Comparison of ENCODE assay signal across 9 cellular contexts in the genomic region with DNA sequence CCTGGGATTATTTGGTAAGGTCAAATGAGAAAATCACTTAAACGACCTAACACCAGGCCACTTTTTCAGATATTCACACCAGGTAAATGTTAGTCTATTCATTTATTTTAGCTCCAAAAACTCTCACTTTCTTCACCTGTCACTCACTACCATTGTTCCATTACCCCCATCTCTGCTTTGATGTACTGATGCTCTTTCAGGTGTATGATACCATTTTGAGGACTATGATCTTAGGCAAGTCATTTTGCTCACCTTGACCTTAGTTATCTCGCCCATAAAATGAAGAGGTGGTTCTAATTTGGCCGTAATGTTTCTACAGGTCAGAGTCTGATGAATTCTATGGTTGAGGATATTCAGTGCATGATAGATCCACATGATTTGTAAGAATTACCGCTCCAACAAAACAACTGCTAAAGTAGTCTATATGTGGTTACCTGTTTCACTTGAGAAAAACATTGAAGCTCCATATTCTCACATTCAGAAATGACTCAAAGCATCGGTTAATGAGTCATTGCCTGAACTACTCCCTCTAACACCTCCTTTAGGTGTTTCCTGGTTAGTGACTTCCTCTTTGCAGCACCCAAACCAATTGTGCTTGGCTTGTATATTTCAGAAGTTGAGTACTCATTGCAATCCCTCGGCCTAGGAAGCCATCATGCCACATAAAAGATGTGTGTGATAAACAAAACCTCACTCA. TPM values are rescaled to one million over a fixed set of nuclear protein-coding genes. Genes with fewer than 3 reads are reported as not detected.
A peak's percentile ranks its signal among the peaks of the same experiment; 100 is the strongest.
DNase-seq lines count a peak whose midpoint lies in the region; ATAC-seq and TF ChIP-seq lines count a peak whose summit lies in the region.
"Had no signal": no experiment of that assay in that cellular context is flagged by ENCODE, and none has a peak within 500 bp of the region (broad histone marks: within the 10 kb centered on the region; RNA-seq: fewer than 3 reads in every experiment).

No MANE protein-coding gene starts in this region.

- H4K20me1 ChIP-seq in smooth muscle cell (ENCODE audit: low read depth), result no peaks in the 10 kb centered on the region
- H4K20me1 ChIP-seq: BLaER1 had no signal

- no peak overlapping the region for H3K27ac ChIP-seq in smooth muscle cell (ENCODE audit: low read depth)
- H3K27ac ChIP-seq: BLaER1 had no signal

- peaks cover 4% of the 10 kb centered on the region for H3K9me3 Mint-ChIP-seq in activated CD4-positive, alpha-beta T cell treated with anti-CD3 and anti-CD28 coated beads for 36 hours (ENCODE audit: low read depth)

- H3K4me1 Mint-ChIP-seq in activated CD4-positive, alpha-beta T cell treated with anti-CD3 and anti-CD28 coated beads for 36 hours, result peaks cover 55% of the 10 kb centered on the region

- TF ChIP-seq CTCF in kidney epithelial cell (IDR thresholded peaks at IDR 0.05; ENCODE audit: insufficient read depth, low read length, poor library complexity, severe bottlenecking) (no peak), smooth muscle cell (IDR thresholded peaks at IDR 0.05; ENCODE audit: borderline replicate concordance, insufficient read depth, poor library complexity, severe bottlenecking) (no peak)

- no peak overlapping the region for H3K9ac ChIP-seq in smooth muscle cell (ENCODE audit: low read depth)
- H3K9ac ChIP-seq: BLaER1 had no signal

- ATAC-seq in GM19397 (IDR thresholded peaks at IDR 0.05; ENCODE audit: unreplicated experiment), result peak; percentile 97
- ATAC-seq in HG03439 (IDR thresholded peaks at IDR 0.05; ENCODE audit: unreplicated experiment), result peak; percentile 99
- ATAC-seq in activated CD4-positive, alpha-beta T cell treated with anti-CD3 and anti-CD28 coated beads for 36 hours, result peak; percentile 94

- H3K27me3 ChIP-seq in kidney epithelial cell (ENCODE audit: control insufficient read depth, insufficient read depth, low read length) (no peaks in the 10 kb centered on the region), smooth muscle cell (ENCODE audit: low read depth) (no peaks in the 10 kb centered on the region)
- H3K27me3 ChIP-seq: BLaER1 had no signal

- peak overlapping the region; percentile 42 for H3K4me3 Mint-ChIP-seq in activated CD4-positive, alpha-beta T cell treated with anti-CD3 and anti-CD28 coated beads for 36 hours

- H3K27ac Mint-ChIP-seq in activated CD4-positive, alpha-beta T cell treated with anti-CD3 and anti-CD28 coated beads for 36 hours, result peak overlapping the region; percentile 82

- CTCF ChIA-PET in activated CD4-positive, alpha-beta T cell treated with anti-CD3 and anti-CD28 coated beads for 36 hours (lab: Charles Lee), result interaction anchor here (0.7 to 1.6 kb wide), 12 partner anchors 29 to 113 kb away, joined by 3 to 12 read pairs (median 4); a partner anchor contains a TSS

- DNase-seq in ACHN (peak; percentile 46), kidney epithelial cell (ENCODE audit: low read depth) (peak; percentile 41), smooth muscle cell (lab: John Stamatoyannopoulos, UW; ENCODE audit: unreplicated experiment) (no peak), NCI-H1930 (lab: John Stamatoyannopoulos, UW) (no peak), foreskin melanocyte (no peak)
- peak; percentile 72 for DNase-seq in activated CD4-positive, alpha-beta T cell treated with anti-CD3 and anti-CD28 coated beads for 36 hours

- H3K4me3 ChIP-seq in kidney epithelial cell (ENCODE audit: low read depth, low read length) (no peak overlapping the region), smooth muscle cell (no peak overlapping the region)
- H3K4me3 ChIP-seq: BLaER1 had no signal

- no peaks in the 10 kb centered on the region for H3F3A ChIP-seq in smooth muscle cell (ENCODE audit: low read depth)

- H2AFZ ChIP-seq in smooth muscle cell (ENCODE audit: low read depth), result no peak overlapping the region

- in situ Hi-C loops in ACHN (cut with HindIII; ENCODE audit: low pct_ligation_motif_present, low pct_unique_long_range_greater_than_20kb, low sequenced_read_pairs), result no loop called here

- POLR2A ChIA-PET in activated CD4-positive, alpha-beta T cell treated with anti-CD3 and anti-CD28 coated beads for 36 hours (lab: Charles Lee), result interaction anchor here (0.6 to 1.6 kb wide), 12 partner anchors 9 to 109 kb away, joined by 3 to 11 read pairs (median 6); a partner anchor contains a TSS

- peaks cover 3% of the 10 kb centered on the region for H3K27me3 Mint-ChIP-seq in activated CD4-positive, alpha-beta T cell treated with anti-CD3 and anti-CD28 coated beads for 36 hours

- no peak overlapping the region for H3K4me2 ChIP-seq in smooth muscle cell
- H3K4me2 ChIP-seq: BLaER1 had no signal

- peaks cover 4% of the 10 kb centered on the region for H3K36me3 Mint-ChIP-seq in activated CD4-positive, alpha-beta T cell treated with anti-CD3 and anti-CD28 coated beads for 36 hours (ENCODE audit: low read depth)

- no peaks in the 10 kb centered on the region for H3K9me3 ChIP-seq in smooth muscle cell (replicated peaks; ENCODE audit: low read depth)
- H3K9me3 ChIP-seq: BLaER1 had no signal

- no peaks in the 10 kb centered on the region for H3K4me1 ChIP-seq in smooth muscle cell (ENCODE audit: low read depth)

- intact Hi-C loops in activated CD4-positive, alpha-beta T cell treated with anti-CD3 and anti-CD28 coated beads for 36 hours (cut with DNase I, micrococcal nuclease), result loop anchor here (1.0 to 2.0 kb wide), 12 partner anchors 17 to 316 kb away; a partner anchor contains a TSS

- 89% methylated on average over 6 of the region's 6 CpGs for WGBS in smooth muscle cell (ENCODE audit: low lambda C conversion rate)

- H3K79me2 ChIP-seq in smooth muscle cell (ENCODE audit: low read depth), result no peaks in the 10 kb centered on the region

- H3K36me3 ChIP-seq in kidney epithelial cell (ENCODE audit: control insufficient read depth, insufficient read depth, low read length), result no peaks in the 10 kb centered on the region
- H3K36me3 ChIP-seq in smooth muscle cell (ENCODE audit: low read depth), result no peaks in the 10 kb centered on the region
- H3K36me3 ChIP-seq: BLaER1 had no signal

RNA-seq across cellular contexts. Expression of a gene that starts 4.5 kb away (rescaled TPM):
- total RNA-seq in activated CD4-positive, alpha-beta T cell treated with anti-CD3 and anti-CD28 coated beads for 36 hours, result under 1 TPM; 0.73 to 0.76 TPM
- total RNA-seq in kidney epithelial cell, result not detected in 2 replicates
- total RNA-seq in smooth muscle cell, result not detected in 2 replicates
- polyA plus RNA-seq in smooth muscle cell, result not detected in 2 replicates

RNA-seq across cellular contexts. Expression of a gene that starts 41.6 kb away (rescaled TPM):
- 10 to 100 TPM; 40.0 to 42.5 TPM for total RNA-seq in activated CD4-positive, alpha-beta T cell treated with anti-CD3 and anti-CD28 coated beads for 36 hours
- total RNA-seq in kidney epithelial cell, result 8.3 and 14.4 TPM in 2 replicates
- total RNA-seq in smooth muscle cell, result 12.6 and 17.9 TPM in 2 replicates
- 1.2 and 3.5 TPM in 2 replicates for polyA plus RNA-seq in smooth muscle cell

Comparison
In these comparisons a context has a peak if more than half of its experiments do, and no peak if none do; other contexts are left out.
1. DNase-seq: peak in ACHN (single experiment), activated CD4-positive, alpha-beta T cell treated with anti-CD3 and anti-CD28 coated beads for 36 hours (single experiment) and kidney epithelial cell (single experiment); none in smooth muscle cell (single experiment), NCI-H1930 (0 of 2) and foreskin melanocyte (single experiment).
2. Peak in every context shown above with its lines, with median percentiles within 50 percentile points of each other: ATAC-seq.